20 cellular contexts compared by ENCODE assay signal in the genomic region with DNA sequence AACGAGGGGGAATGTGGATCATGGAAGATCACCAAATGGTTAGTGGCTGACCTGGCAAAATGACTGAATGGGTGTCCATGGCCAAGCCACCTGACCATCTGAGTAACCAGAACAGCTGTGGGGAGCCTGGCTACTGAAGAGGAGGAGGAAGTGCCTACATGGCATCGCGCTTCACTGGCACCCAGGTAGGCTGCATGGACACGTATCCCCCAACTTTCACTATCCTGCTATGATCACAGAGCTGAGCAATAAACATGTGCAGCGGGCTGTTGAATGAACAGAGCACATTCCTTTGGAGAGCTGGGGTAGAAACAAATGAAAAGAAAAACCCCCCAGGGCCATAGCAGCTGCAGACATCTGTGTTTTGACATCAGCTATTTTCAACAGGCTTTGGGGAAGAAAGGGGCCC. TPM values are rescaled to one million over a fixed set of nuclear protein-coding genes. Genes with fewer than 3 reads are reported as not detected.
DNase-seq lines count a peak whose midpoint lies in the region; ATAC-seq, FAIRE-seq and TF ChIP-seq lines count a peak whose summit lies in the region.
"Had no signal": no experiment of that assay in that cellular context is flagged by ENCODE, and none has a peak within 500 bp of the region (broad histone marks: within the 10 kb centered on the region; RNA-seq: fewer than 3 reads in every experiment).

No MANE protein-coding gene starts in this region.

- H3K4me1 ChIP-seq in upper lobe of right lung = peaks cover 25% of the 10 kb centered on the region
- H3K4me1 ChIP-seq in small intestine (ENCODE audit: control insufficient read depth in 2 of 2, insufficient read depth in 1 of 2, low read depth in 1 of 2, low read length in 1 of 2) = no peaks in the 10 kb centered on the region

- no peak for FAIRE-seq in small intestine (lab: Jason Lieb, UNC)
- FAIRE-seq: H1 had no signal

- H3K27me3 Mint-ChIP-seq in activated CD8-positive, alpha-beta T cell treated with anti-CD3 and anti-CD28 coated beads, Interleukin-2, amount 10 ng/mL, durations not matched to agents 7 days and 5 days (ENCODE audit: low read depth) = no peaks in the 10 kb centered on the region
- no peaks in the 10 kb centered on the region for H3K27me3 Mint-ChIP-seq in activated CD8-positive, alpha-beta T cell treated with anti-CD3 and anti-CD28 coated beads for 36 hours
- no peaks in the 10 kb centered on the region for H3K27me3 Mint-ChIP-seq in nephron (ENCODE audit: low read depth)
- H3K27me3 Mint-ChIP-seq: activated CD4-positive, alpha-beta memory T cell treated with anti-CD3 and anti-CD28 coated beads, Interleukin-2, amount 10 ng/mL, durations not matched to agents 7 days and 5 days; CD4-positive, alpha-beta memory T cell; IgD-negative memory B cell had no signal

- POLR2A ChIA-PET in activated CD8-positive, alpha-beta T cell treated with anti-CD3 and anti-CD28 coated beads, Interleukin-2, amount 10 ng/mL, durations not matched to agents 7 days and 5 days (lab: Charles Lee) = no interaction called here
- POLR2A ChIA-PET in activated CD8-positive, alpha-beta T cell treated with anti-CD3 and anti-CD28 coated beads for 36 hours (lab: Charles Lee) = no interaction called here

- WGBS in small intestine, 3 donors = 77 to 94% (median 86%) methylated on average over 5 of the region's 5 CpGs

- H3K36me3 ChIP-seq in upper lobe of right lung (peaks cover 41% of the 10 kb centered on the region), small intestine (ENCODE audit: control insufficient read depth in 2 of 2, insufficient read depth in 2 of 2, low read length in 2 of 2) (no peaks in the 10 kb centered on the region)

- no peak overlapping the region for H3K4me3 Mint-ChIP-seq in activated CD8-positive, alpha-beta T cell treated with anti-CD3 and anti-CD28 coated beads, Interleukin-2, amount 10 ng/mL, durations not matched to agents 7 days and 5 days
- no peak overlapping the region for H3K4me3 Mint-ChIP-seq in activated CD8-positive, alpha-beta T cell treated with anti-CD3 and anti-CD28 coated beads for 36 hours
- peak overlapping the region in 2 of 3 experiments; percentile 45 to 61 for H3K4me3 Mint-ChIP-seq in nephron
- H3K4me3 Mint-ChIP-seq: activated CD4-positive, alpha-beta memory T cell treated with anti-CD3 and anti-CD28 coated beads, Interleukin-2, amount 10 ng/mL, durations not matched to agents 7 days and 5 days; IgD-negative memory B cell had no signal

- H3K4me3 ChIP-seq in fibroblast of villous mesenchyme (ENCODE audit: low read depth, low read length) = no peak overlapping the region
- no peak overlapping the region for H3K4me3 ChIP-seq in upper lobe of right lung
- H3K4me3 ChIP-seq in small intestine (ENCODE audit: low read depth in 1 of 2, low read length in 2 of 2) = no peak overlapping the region
- H3K4me3 ChIP-seq: lung, spleen had no signal

- intact Hi-C loops in activated CD8-positive, alpha-beta T cell treated with anti-CD3 and anti-CD28 coated beads for 36 hours (cut with micrococcal nuclease) = no loop called here
- intact Hi-C loops in upper lobe of right lung (cut with DNase I) = no loop called here

- H3K4me1 Mint-ChIP-seq in activated CD8-positive, alpha-beta T cell treated with anti-CD3 and anti-CD28 coated beads, Interleukin-2, amount 10 ng/mL, durations not matched to agents 7 days and 5 days (ENCODE audit: low read depth) = peaks cover 34% of the 10 kb centered on the region
- H3K4me1 Mint-ChIP-seq in activated CD8-positive, alpha-beta T cell treated with anti-CD3 and anti-CD28 coated beads for 36 hours (ENCODE audit: low read depth) = peaks cover 33% of the 10 kb centered on the region
- H3K4me1 Mint-ChIP-seq in nephron = peaks cover 60% of the 10 kb centered on the region

- no peaks in the 10 kb centered on the region for H3K9me3 Mint-ChIP-seq in activated CD8-positive, alpha-beta T cell treated with anti-CD3 and anti-CD28 coated beads, Interleukin-2, amount 10 ng/mL, durations not matched to agents 7 days and 5 days (ENCODE audit: insufficient read depth)
- H3K9me3 Mint-ChIP-seq in activated CD8-positive, alpha-beta T cell treated with anti-CD3 and anti-CD28 coated beads for 36 hours = no peaks in the 10 kb centered on the region
- no peaks in the 10 kb centered on the region for H3K9me3 Mint-ChIP-seq in nephron
- H3K9me3 Mint-ChIP-seq: activated CD4-positive, alpha-beta memory T cell treated with anti-CD3 and anti-CD28 coated beads, Interleukin-2, amount 10 ng/mL, durations not matched to agents 7 days and 5 days; CD4-positive, alpha-beta memory T cell; IgD-negative memory B cell had no signal

- H3K27me3 ChIP-seq in upper lobe of right lung = no peaks in the 10 kb centered on the region
- H3K27me3 ChIP-seq in small intestine (ENCODE audit: control insufficient read depth in 2 of 2, insufficient read depth in 2 of 2, low read length in 2 of 2) = no peaks in the 10 kb centered on the region
- H3K27me3 ChIP-seq: spleen had no signal

- peak overlapping the region; percentile 15 for H3K27ac Mint-ChIP-seq in activated CD8-positive, alpha-beta T cell treated with anti-CD3 and anti-CD28 coated beads, Interleukin-2, amount 10 ng/mL, durations not matched to agents 7 days and 5 days
- no peak overlapping the region for H3K27ac Mint-ChIP-seq in activated CD8-positive, alpha-beta T cell treated with anti-CD3 and anti-CD28 coated beads for 36 hours
- H3K27ac Mint-ChIP-seq in nephron = peak overlapping the region; percentile 95 to 98 (median 96)
- H3K27ac Mint-ChIP-seq: activated CD4-positive, alpha-beta memory T cell treated with anti-CD3 and anti-CD28 coated beads, Interleukin-2, amount 10 ng/mL, durations not matched to agents 7 days and 5 days; IgD-negative memory B cell had no signal

- H3K27ac ChIP-seq in upper lobe of right lung (peak overlapping the region; percentile 58), small intestine (ENCODE audit: low read depth in 1 of 2, low read length in 1 of 2) (no peak overlapping the region)
- H3K27ac ChIP-seq: spleen had no signal

- ATAC-seq in activated CD8-positive, alpha-beta T cell treated with anti-CD3 and anti-CD28 coated beads, Interleukin-2, amount 10 ng/mL, durations not matched to agents 7 days and 5 days = no peak
- no peak for ATAC-seq in activated CD8-positive, alpha-beta T cell treated with anti-CD3 and anti-CD28 coated beads for 36 hours
- ATAC-seq in upper lobe of right lung = no peak
- no peak for ATAC-seq in GM19455 (IDR thresholded peaks at IDR 0.05; ENCODE audit: unreplicated experiment)
- ATAC-seq: stimulated activated naive CD8-positive, alpha-beta T cell treated with anti-CD3 and anti-CD28 coated beads, Interleukin-15, Interleukin-2, amounts not matched to agents 100 U/mL and 50 U/mL, for 24 hours had no signal

- no peak for DNase-seq in activated CD8-positive, alpha-beta T cell treated with anti-CD3 and anti-CD28 coated beads, Interleukin-2, amount 10 ng/mL, durations not matched to agents 7 days and 5 days
- no peak for DNase-seq in activated CD8-positive, alpha-beta T cell treated with anti-CD3 and anti-CD28 coated beads for 36 hours
- peak; percentile 61 for DNase-seq in fibroblast of villous mesenchyme (ENCODE audit: low read depth)
- DNase-seq in upper lobe of right lung = no peak
- DNase-seq in small intestine = no peak
- no peak for DNase-seq in amygdala (lab: John Stamatoyannopoulos, UW)
- DNase-seq: 8988T; activated CD4-positive, alpha-beta memory T cell treated with anti-CD3 and anti-CD28 coated beads, Interleukin-2, amount 10 ng/mL, durations not matched to agents 7 days and 5 days; CD4-positive, alpha-beta memory T cell; cortex of kidney; EL; NCI-H1105; occipital lobe; spleen; stimulated activated naive CD8-positive, alpha-beta T cell treated with anti-CD3 and anti-CD28 coated beads, Interleukin-15, Interleukin-2, amounts not matched to agents 100 U/mL and 50 U/mL, for 24 hours had no signal

- H3K36me3 Mint-ChIP-seq in activated CD8-positive, alpha-beta T cell treated with anti-CD3 and anti-CD28 coated beads, Interleukin-2, amount 10 ng/mL, durations not matched to agents 7 days and 5 days (ENCODE audit: low read depth) = peaks cover 35% of the 10 kb centered on the region
- peaks cover 50% of the 10 kb centered on the region for H3K36me3 Mint-ChIP-seq in activated CD8-positive, alpha-beta T cell treated with anti-CD3 and anti-CD28 coated beads for 36 hours (ENCODE audit: low read depth)
- H3K36me3 Mint-ChIP-seq in nephron (ENCODE audit: low read depth) = peaks cover 50% of the 10 kb centered on the region

- no peak for TF ChIP-seq CTCF in activated CD8-positive, alpha-beta T cell treated with anti-CD3 and anti-CD28 coated beads for 36 hours (IDR thresholded peaks at IDR 0.05)
- TF ChIP-seq CTCF in fibroblast of villous mesenchyme (IDR thresholded peaks at IDR 0.05; ENCODE audit: insufficient read depth, low read depth, low read length) (no peak), nephron (IDR thresholded peaks at IDR 0.05; ENCODE audit: unreplicated experiment in 3 of 3) (no peak), upper lobe of right lung (IDR thresholded peaks at IDR 0.05) (no peak)

- H3K9me3 ChIP-seq in upper lobe of right lung (no peaks in the 10 kb centered on the region), small intestine (ENCODE audit: control insufficient read depth, low read depth) (no peaks in the 10 kb centered on the region)
- H3K9me3 ChIP-seq: spleen had no signal

- CTCF ChIA-PET in activated CD8-positive, alpha-beta T cell treated with anti-CD3 and anti-CD28 coated beads, Interleukin-2, amount 10 ng/mL, durations not matched to agents 7 days and 5 days (lab: Charles Lee) = interaction anchor here (2.4 kb wide), 1 partner anchor 19 kb away, joined by 18 read pairs; no protein-coding TSS in a partner anchor
- CTCF ChIA-PET in activated CD8-positive, alpha-beta T cell treated with anti-CD3 and anti-CD28 coated beads for 36 hours (lab: Charles Lee) = interaction anchor here (1.4 to 2.2 kb wide), 3 partner anchors 10 to 62 kb away, joined by 4 to 10 read pairs (median 5); no protein-coding TSS in a partner anchor

RNA-seq across cellular contexts. Expression of a gene that starts 6.5 kb away (rescaled TPM):
- total RNA-seq in activated CD8-positive, alpha-beta T cell treated with anti-CD3 and anti-CD28 coated beads, Interleukin-2, amount 10 ng/mL, durations not matched to agents 7 days and 5 days = 100 to 1,000 TPM in 1 of 2 experiments, 10 to 100 TPM in 1; 99.8 to 101 TPM
- total RNA-seq in activated CD8-positive, alpha-beta T cell treated with anti-CD3 and anti-CD28 coated beads for 36 hours = 100 to 1,000 TPM; 106 to 108 TPM
- total RNA-seq in fibroblast of villous mesenchyme (102 and 542 TPM in 2 replicates), upper lobe of right lung (91.8 TPM)
- 10 to 100 TPM; 10.3 to 57.6 (median 33.2) TPM for polyA plus RNA-seq in small intestine

Comparison
In these comparisons a context has a peak if more than half of its experiments do, and no peak if none do; other contexts are left out.
1. H3K4me3 Mint-ChIP-seq: peak in nephron (2 of 3); none in activated CD8-positive, alpha-beta T cell treated with anti-CD3 and anti-CD28 coated beads, Interleukin-2, amount 10 ng/mL, durations not matched to agents 7 days and 5 days (single experiment) and activated CD8-positive, alpha-beta T cell treated with anti-CD3 and anti-CD28 coated beads for 36 hours (single experiment).